Comparison of ENCODE assay signal across 8 cellular contexts in genomic region chr11:18634140-18635032, GRCh38. TPM values are rescaled to one million over a fixed set of nuclear protein-coding genes. Genes with fewer than 3 reads are reported as not detected.
A peak's percentile ranks its signal among the peaks of the same experiment; 100 is the strongest.
DNase-seq lines count a peak whose midpoint lies in the region; ATAC-seq, FAIRE-seq and TF ChIP-seq lines count a peak whose summit lies in the region.

A gene with protein sequence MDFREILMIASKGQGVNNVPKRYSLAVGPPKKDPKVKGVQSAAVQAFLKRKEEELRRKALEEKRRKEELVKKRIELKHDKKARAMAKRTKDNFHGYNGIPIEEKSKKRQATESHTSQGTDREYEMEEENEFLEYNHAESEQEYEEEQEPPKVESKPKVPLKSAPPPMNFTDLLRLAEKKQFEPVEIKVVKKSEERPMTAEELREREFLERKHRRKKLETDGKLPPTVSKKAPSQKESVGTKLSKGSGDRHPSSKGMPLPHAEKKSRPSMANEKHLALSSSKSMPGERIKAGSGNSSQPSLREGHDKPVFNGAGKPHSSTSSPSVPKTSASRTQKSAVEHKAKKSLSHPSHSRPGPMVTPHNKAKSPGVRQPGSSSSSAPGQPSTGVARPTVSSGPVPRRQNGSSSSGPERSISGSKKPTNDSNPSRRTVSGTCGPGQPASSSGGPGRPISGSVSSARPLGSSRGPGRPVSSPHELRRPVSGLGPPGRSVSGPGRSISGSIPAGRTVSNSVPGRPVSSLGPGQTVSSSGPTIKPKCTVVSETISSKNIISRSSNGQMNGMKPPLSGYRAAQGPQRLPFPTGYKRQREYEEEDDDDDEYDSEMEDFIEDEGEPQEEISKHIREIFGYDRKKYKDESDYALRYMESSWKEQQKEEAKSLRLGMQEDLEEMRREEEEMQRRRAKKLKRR (minus strand): TSS chr11:18634342. CDS start chr11:18634257, 85 bp downstream.

- H3K36me3 ChIP-seq in pancreas (no peaks in the 10 kb centered on the region), tibial artery (no peaks in the 10 kb centered on the region)

- WGBS in pancreas, 2 donors = 0% methylated on average over 60 of the region's 60 CpGs

- H3K9me3 ChIP-seq in pancreas = no peaks in the 10 kb centered on the region
- H3K9me3 ChIP-seq in tibial artery = no peaks in the 10 kb centered on the region

- FAIRE-seq in pancreas (lab: Jason Lieb, UNC) = peak; percentile 88

- peaks cover 7 to 12% (median 11%) of the 10 kb centered on the region in 3 donors for H3K4me1 ChIP-seq in pancreas
- peaks cover 0 to 23% (median 16%) of the 10 kb centered on the region in 4 donors for H3K4me1 ChIP-seq in tibial artery

- DNase-seq in GM12864 (ENCODE audit: low read depth) = peak; percentile 98
- DNase-seq in NCI-H1417 (lab: John Stamatoyannopoulos, UW) = peak; percentile 97 to 99 (median 99)
- DNase-seq in SW 1271 (lab: John Stamatoyannopoulos, UW) = peak; percentile 97 to 99
- DNase-seq in activated naive CD8-positive, alpha-beta T cell treated with anti-CD3 and anti-CD28 coated beads, Interleukin-2, amount 50 U/mL, for 16 hours (ENCODE audit: low read depth, low spot score) = peak; percentile 96
- peak; percentile 100 for DNase-seq in Right ventricle myocardium superior
- DNase-seq in pancreas = peak; percentile 93 to 100 (median 98)
- DNase-seq in tibial artery = peak; percentile 100

- H3K27me3 ChIP-seq in pancreas (no peaks in the 10 kb centered on the region), tibial artery (no peaks in the 10 kb centered on the region)

- peak; percentile 3 for TF ChIP-seq CTCF in GM12864 (IDR thresholded peaks at IDR 0.05; ENCODE audit: low read depth, low read length, missing control alignments)
- no peak for TF ChIP-seq CTCF in pancreas (IDR thresholded peaks at IDR 0.05)
- TF ChIP-seq CTCF in tibial artery (IDR thresholded peaks at IDR 0.05) = peak in 1 of 2 experiments; percentile 7

- peak within 1 kb of the TSS; percentile 86 to 93 (median 92) for H3K27ac ChIP-seq in pancreas
- peak within 1 kb of the TSS; percentile 95 to 98 for H3K27ac ChIP-seq in tibial artery

- H3K4me3 ChIP-seq in GM12864 (ENCODE audit: low read depth, low read length) = peak within 1 kb of the TSS; percentile 93
- peak within 1 kb of the TSS; percentile 75 to 89 (median 78) for H3K4me3 ChIP-seq in pancreas
- peak within 1 kb of the TSS; percentile 75 to 96 for H3K4me3 ChIP-seq in tibial artery

- peak; percentile 97 for ATAC-seq in HG02759 (IDR thresholded peaks at IDR 0.05; ENCODE audit: unreplicated experiment)
- ATAC-seq in Right ventricle myocardium superior (ENCODE audit: poor library complexity) = peak; percentile 100
- peak; percentile 97 to 100 (median 98) for ATAC-seq in pancreas

- intact Hi-C loops in Right ventricle myocardium superior (cut with DNase I) (no loop called here), pancreas (cut with DNase I) (no loop called here), tibial artery (cut with DNase I; ENCODE audit: low total_unique reads) (loop anchor here (5.0 to 10.0 kb wide), 4 partner anchors 50 to 240 kb away; partner anchors contain the start of genes LDHA, TSG101 and UEVLD)

RNA-seq across cellular contexts. Expression of the gene that starts here (rescaled TPM):
- total RNA-seq in Right ventricle myocardium superior (8.2 TPM), pancreas (10 to 100 TPM in 2 of 6 donors, 1 to 10 TPM in 4; 6.2 to 13.6 (median 8.5) TPM)
- polyA plus RNA-seq in pancreas = 1 to 10 TPM; 1.7 to 4.0 TPM

Comparison
In these comparisons a context has a peak if more than half of its experiments do, and no peak if none do; other contexts are left out.
1. Peak in every context shown above with its lines: DNase-seq, ATAC-seq, H3K4me3 ChIP-seq and H3K27ac ChIP-seq.